In the genomic region with DNA sequence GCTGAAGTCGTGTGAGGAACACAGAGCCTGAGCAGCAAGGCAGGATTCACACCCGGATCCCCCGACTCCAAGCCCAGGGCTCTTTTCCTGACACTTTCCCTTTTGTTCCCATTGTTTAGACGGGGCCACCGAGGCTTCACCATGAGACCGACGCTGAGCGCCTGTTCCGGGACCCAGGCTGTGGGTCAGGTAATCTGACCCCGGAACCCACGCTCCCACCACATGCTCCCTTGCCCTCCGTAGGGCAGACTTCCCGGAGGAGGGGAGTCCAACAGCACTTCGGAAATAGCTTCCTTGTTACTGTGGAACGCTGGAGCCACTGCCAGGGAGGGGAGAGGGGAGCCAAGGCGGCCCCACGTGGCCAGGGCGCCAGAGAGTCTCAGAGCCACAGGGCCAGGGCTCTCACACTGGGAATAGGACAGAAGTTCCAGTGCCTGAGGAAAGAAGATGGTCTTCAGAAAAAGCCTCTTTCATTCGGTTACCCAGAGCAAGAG, we compare ENCODE assay signal across 13 cellular contexts. TPM values are rescaled to one million over a fixed set of nuclear protein-coding genes. Genes with fewer than 3 reads are reported as not detected.
DNase-seq lines count a peak whose midpoint lies in the region; ATAC-seq and TF ChIP-seq lines count a peak whose summit lies in the region.
"Had no signal": no experiment of that assay in that cellular context is flagged by ENCODE, and none has a peak within 500 bp of the region (broad histone marks: within the 10 kb centered on the region; RNA-seq: fewer than 3 reads in every experiment).

No MANE protein-coding gene starts in this region.

- H3K9me3 Mint-ChIP-seq in activated naive CD8-positive, alpha-beta T cell treated with anti-CD3 and anti-CD28 coated beads for 36 hours, result no peaks in the 10 kb centered on the region
- H3K9me3 Mint-ChIP-seq: dendritic cell treated with granulocyte-macrophage colony-stimulating factor and Interleukin-4, amounts not matched to agents 40 ng/mL and 50 ng/mL, for 4 days had no signal

- H4K20me1 ChIP-seq in OCI-LY7 (ENCODE audit: insufficient read depth, low read length), result no peaks in the 10 kb centered on the region

- no peak overlapping the region for H3K4me3 ChIP-seq in right cardiac atrium (ENCODE audit: low read length)
- H3K4me3 ChIP-seq in aorta (ENCODE audit: low read length in 2 of 2), result no peak overlapping the region
- no peak overlapping the region for H3K4me3 ChIP-seq in OCI-LY7 (ENCODE audit: low read depth, low read length, poor library complexity, severe bottlenecking)
- H3K4me3 ChIP-seq: adrenal gland, MG63 had no signal

- POLR2A ChIA-PET in OCI-LY7 (lab: Charles Lee), result no interaction called here

- H3K27ac ChIP-seq in right cardiac atrium (ENCODE audit: low read length), result no peak overlapping the region
- no peak overlapping the region for H3K27ac ChIP-seq in aorta (ENCODE audit: low read depth in 1 of 2, low read length in 2 of 2)
- H3K27ac ChIP-seq in OCI-LY7 (ENCODE audit: low read depth, low read length, poor library complexity, severe bottlenecking), result no peak overlapping the region
- H3K27ac ChIP-seq: adrenal gland had no signal

- H3K9me3 ChIP-seq in right cardiac atrium (ENCODE audit: control insufficient read depth, low read length) (no peaks in the 10 kb centered on the region), aorta (ENCODE audit: control insufficient read depth, low read length) (no peaks in the 10 kb centered on the region), OCI-LY7 (ENCODE audit: low read length) (no peaks in the 10 kb centered on the region)
- H3K9me3 ChIP-seq: adrenal gland, MG63 had no signal

- H3K4me2 ChIP-seq in OCI-LY7 (ENCODE audit: low read length), result no peak overlapping the region

- no peak for TF ChIP-seq CTCF in omental fat pad (IDR thresholded peaks at IDR 0.05)
- no peak for TF ChIP-seq CTCF in OCI-LY7 (conservative IDR thresholded peaks at IDR 0.05; ENCODE audit: low read length)

- H3K27me3 Mint-ChIP-seq in activated naive CD8-positive, alpha-beta T cell treated with anti-CD3 and anti-CD28 coated beads for 36 hours, result no peaks in the 10 kb centered on the region
- H3K27me3 Mint-ChIP-seq: dendritic cell treated with granulocyte-macrophage colony-stimulating factor and Interleukin-4, amounts not matched to agents 40 ng/mL and 50 ng/mL, for 4 days had no signal

- H3K36me3 ChIP-seq in aorta (ENCODE audit: control insufficient read depth in 1 of 2, insufficient read depth in 2 of 2, low read length in 1 of 2), result no peaks in the 10 kb centered on the region
- peaks cover 66% of the 10 kb centered on the region for H3K36me3 ChIP-seq in OCI-LY7 (ENCODE audit: insufficient read depth, low read length)
- H3K36me3 ChIP-seq: adrenal gland had no signal

- H3K4me3 Mint-ChIP-seq in activated naive CD8-positive, alpha-beta T cell treated with anti-CD3 and anti-CD28 coated beads for 36 hours, result peak overlapping the region; percentile 18
- H3K4me3 Mint-ChIP-seq: dendritic cell treated with granulocyte-macrophage colony-stimulating factor and Interleukin-4, amounts not matched to agents 40 ng/mL and 50 ng/mL, for 4 days had no signal

- H3K4me1 Mint-ChIP-seq in activated naive CD8-positive, alpha-beta T cell treated with anti-CD3 and anti-CD28 coated beads for 36 hours, result peaks cover 64% of the 10 kb centered on the region

- H3K79me2 ChIP-seq in OCI-LY7 (ENCODE audit: insufficient read depth, low read depth, low read length), result no peaks in the 10 kb centered on the region

- H3K9me2 ChIP-seq in OCI-LY7 (ENCODE audit: insufficient read depth, low read length), result no peaks in the 10 kb centered on the region

- H3K27me3 ChIP-seq in right cardiac atrium (ENCODE audit: control insufficient read depth, insufficient read depth) (no peaks in the 10 kb centered on the region), aorta (ENCODE audit: control insufficient read depth in 1 of 2, insufficient read depth in 2 of 2, low read length in 1 of 2) (no peaks in the 10 kb centered on the region)
- H3K27me3 ChIP-seq: adrenal gland, MG63 had no signal

- peak in 2 of 3 donors; percentile 22 to 43 for DNase-seq in right cardiac atrium
- DNase-seq in cardiac septum (ENCODE audit: low spot score), result no peak
- no peak for DNase-seq in activated naive CD8-positive, alpha-beta T cell treated with anti-CD3 and anti-CD28 coated beads for 36 hours
- peak; percentile 21 for DNase-seq in midbrain (lab: John Stamatoyannopoulos, UW)
- no peak for DNase-seq in aorta
- DNase-seq in inferior parietal cortex (ENCODE audit: extremely low spot score), result no peak
- DNase-seq in omental fat pad (ENCODE audit: low spot score), result no peak
- no peak for DNase-seq in OCI-LY7 (ENCODE audit: low spot score)
- DNase-seq: adrenal gland, AML-193, HCEC 1CT, MG63 had no signal

- no peak for ATAC-seq in right cardiac atrium
- peak; percentile 25 for ATAC-seq in aorta (ENCODE audit: low FRiP score)
- ATAC-seq in omental fat pad (ENCODE audit: low FRiP score), result no peak

- BruUV-seq in OCI-LY7 (replicated peaks; lab: Mats Ljungman, UMichigan), result no TSS peak

- peak overlapping the region; percentile 93 for H3K27ac Mint-ChIP-seq in activated naive CD8-positive, alpha-beta T cell treated with anti-CD3 and anti-CD28 coated beads for 36 hours
- H3K27ac Mint-ChIP-seq: dendritic cell treated with granulocyte-macrophage colony-stimulating factor and Interleukin-4, amounts not matched to agents 40 ng/mL and 50 ng/mL, for 4 days had no signal

- WGBS in right cardiac atrium, result 71% methylated on average over 19 of the region's 19 CpGs
- WGBS in aorta, 2 donors, result 62 to 63% methylated on average over 19 of the region's 19 CpGs

- CTCF ChIA-PET in OCI-LY7 (lab: Charles Lee; ENCODE audit: unreplicated experiment), result no interaction called here

- no peaks in the 10 kb centered on the region for H3K4me1 ChIP-seq in right cardiac atrium (ENCODE audit: control insufficient read depth, insufficient read depth, low read length)
- H3K4me1 ChIP-seq in aorta (ENCODE audit: control insufficient read depth in 1 of 2, insufficient read depth in 2 of 2, low read length in 2 of 2), result no peaks in the 10 kb centered on the region
- peaks cover 11% of the 10 kb centered on the region for H3K4me1 ChIP-seq in OCI-LY7 (ENCODE audit: insufficient read depth, low read length, poor library complexity, severe bottlenecking)
- H3K4me1 ChIP-seq: adrenal gland had no signal

- peaks cover 58% of the 10 kb centered on the region for H3K36me3 Mint-ChIP-seq in activated naive CD8-positive, alpha-beta T cell treated with anti-CD3 and anti-CD28 coated beads for 36 hours

- intact Hi-C loops in right cardiac atrium (cut with DNase I), result no loop called here
- intact Hi-C loops in cardiac septum (cut with DNase I), result no loop called here
- intact Hi-C loops in aorta (cut with DNase I), result no loop called here
- intact Hi-C loops in OCI-LY7 (cut with micrococcal nuclease; ENCODE audit: unreplicated experiment), result no loop called here

- no peak overlapping the region for H2AFZ ChIP-seq in OCI-LY7 (ENCODE audit: low read length)

RNA-seq across cellular contexts. Expression of a gene that starts 18.4 kb away (rescaled TPM):
- total RNA-seq in right cardiac atrium (1 to 10 TPM in 2 of 4 donors, under 1 TPM in 2; 0.79 to 1.8 (median 0.96) TPM), cardiac septum (0.51 TPM), aorta (1 to 10 TPM; 2.9 to 4.4 TPM), omental fat pad (1 to 10 TPM; 1.6 to 6.7 (median 3.8) TPM), OCI-LY7 (2022) (39.5 and 41.1 TPM in 2 replicates)
- polyA plus RNA-seq in right cardiac atrium (0.34 TPM), aorta (1 to 10 TPM; 1.1 to 1.3 TPM)
- 100 to 1,000 TPM; 144 TPM for total RNA-seq in activated naive CD8-positive, alpha-beta T cell treated with anti-CD3 and anti-CD28 coated beads for 36 hours
- total RNA-seq in OCI-LY7 (2014; rRNA removed; shearing (Covaris generic)), result 9.5 and 12.2 TPM in 2 replicates

Comparison
In these comparisons a context has a peak if more than half of its experiments do, and no peak if none do; other contexts are left out.
1. DNase-seq: peak in right cardiac atrium (2 of 3) and midbrain (single experiment); none in cardiac septum (single experiment), activated naive CD8-positive, alpha-beta T cell treated with anti-CD3 and anti-CD28 coated beads for 36 hours (single experiment), aorta (0 of 2), inferior parietal cortex (single experiment), omental fat pad (single experiment) and OCI-LY7 (single experiment).